9 cellular contexts compared by ENCODE assay signal in genomic region chr13:24203726-24204295, GRCh38. TPM values are rescaled to one million over a fixed set of nuclear protein-coding genes. Genes with fewer than 3 reads are reported as not detected.
DNase-seq lines count a peak whose midpoint lies in the region; ATAC-seq and TF ChIP-seq lines count a peak whose summit lies in the region.
"Had no signal": no experiment of that assay in that cellular context is flagged by ENCODE, and none has a peak within 500 bp of the region (broad histone marks: within the 10 kb centered on the region; RNA-seq: fewer than 3 reads in every experiment).

No MANE protein-coding gene starts in this region.

- no peak for TF ChIP-seq CTCF in testis (IDR thresholded peaks at IDR 0.05)

- H3K27me3 ChIP-seq in testis = no peaks in the 10 kb centered on the region

- H3K4me3 Mint-ChIP-seq in T-helper 17 cell (no peak overlapping the region), naive B cell (peak overlapping the region in 6 of 8 donors; percentile 2 to 71 (median 19))
- H3K4me3 Mint-ChIP-seq: activated T-cell treated with anti-CD3 and anti-CD28 coated beads, Interleukin-2, amount 50 U/mL, for 24 hours had no signal

- TF ChIP-seq POLR2A in testis (IDR thresholded peaks at IDR 0.05) = no peak

- no peak overlapping the region for H3K27ac ChIP-seq in testis

- H3K9me3 ChIP-seq in T-helper 17 cell (ENCODE audit: control insufficient read depth, low read length, poor library complexity, severe bottlenecking) = no peaks in the 10 kb centered on the region
- no peaks in the 10 kb centered on the region for H3K9me3 ChIP-seq in testis

- H3K36me3 ChIP-seq in testis (ENCODE audit: low read depth, missing control alignments) = no peaks in the 10 kb centered on the region

- DNase-seq in EH (ENCODE audit: low read depth) = peak; percentile 55
- no peak for DNase-seq in T-helper 17 cell
- DNase-seq in naive B cell = no peak
- DNase-seq in testis = no peak
- no peak for DNase-seq in central memory CD4-positive, alpha-beta T cell
- no peak for DNase-seq in NCI-H2196 treated with DMSO at 0.1 percent for 48 hours (lab: John Stamatoyannopoulos, UW; ENCODE audit: unreplicated experiment)
- no peak for DNase-seq in OCI-M1 (lab: John Stamatoyannopoulos, UW)
- DNase-seq: activated T-cell treated with anti-CD3 and anti-CD28 coated beads, Interleukin-2, amount 50 U/mL, for 24 hours had no signal

- H3K36me3 Mint-ChIP-seq in T-helper 17 cell (ENCODE audit: low read depth) (peaks cover 5% of the 10 kb centered on the region), naive B cell (no peaks in the 10 kb centered on the region)

- H3K4me1 ChIP-seq in testis = no peaks in the 10 kb centered on the region

- no peaks in the 10 kb centered on the region for H3K9me3 Mint-ChIP-seq in naive B cell
- H3K9me3 Mint-ChIP-seq: activated T-cell treated with anti-CD3 and anti-CD28 coated beads, Interleukin-2, amount 50 U/mL, for 24 hours had no signal

- H3K27ac Mint-ChIP-seq in T-helper 17 cell = peak overlapping the region; percentile 57
- peak overlapping the region in 2 of 6 donors; percentile 23 to 49 for H3K27ac Mint-ChIP-seq in naive B cell
- H3K27ac Mint-ChIP-seq: activated T-cell treated with anti-CD3 and anti-CD28 coated beads, Interleukin-2, amount 50 U/mL, for 24 hours had no signal

- H3K27me3 Mint-ChIP-seq in T-helper 17 cell (peaks cover 35% of the 10 kb centered on the region), naive B cell (peaks cover 0 to 8% (median 5%) of the 10 kb centered on the region in 3 donors)
- H3K27me3 Mint-ChIP-seq: activated T-cell treated with anti-CD3 and anti-CD28 coated beads, Interleukin-2, amount 50 U/mL, for 24 hours had no signal

- intact Hi-C loops in testis (cut with DNase I; ENCODE audit: low total_unique reads) = no loop called here

- H3K4me1 Mint-ChIP-seq in T-helper 17 cell = peaks cover 18% of the 10 kb centered on the region
- peaks cover 13 to 22% (median 13%) of the 10 kb centered on the region in 3 donors for H3K4me1 Mint-ChIP-seq in naive B cell

- ATAC-seq in GM21423 (IDR thresholded peaks at IDR 0.05; ENCODE audit: unreplicated experiment) (peak; percentile 82), T-helper 17 cell (peak; percentile 68), naive B cell (ENCODE audit: low read depth in 2 of 2) (peak in 1 of 2 donors; percentile 46)

- 59 to 63% methylated on average over 2 of the region's 2 CpGs for WGBS in testis, 2 donors

- H3K4me3 ChIP-seq in testis = no peak overlapping the region

RNA-seq across cellular contexts. Expression of gene SPATA13, which starts 43.3 kb away (rescaled TPM):
- total RNA-seq in T-helper 17 cell = 100 to 1,000 TPM; 101 to 112 TPM
- 1 to 10 TPM in 5 of 6 donors, not detected in 1; 2.2 to 8.3 (median 5.3) TPM for polyA plus RNA-seq in naive B cell (ENCODE audit: low read depth in 6 of 6)
- total RNA-seq in testis = 10 to 100 TPM; 30.6 to 35.6 TPM
- polyA plus RNA-seq in testis (ENCODE audit: insufficient read depth, low read depth, low replicate concordance) = 12.9 TPM
